11 cellular contexts compared by ENCODE assay signal in the genomic region with DNA sequence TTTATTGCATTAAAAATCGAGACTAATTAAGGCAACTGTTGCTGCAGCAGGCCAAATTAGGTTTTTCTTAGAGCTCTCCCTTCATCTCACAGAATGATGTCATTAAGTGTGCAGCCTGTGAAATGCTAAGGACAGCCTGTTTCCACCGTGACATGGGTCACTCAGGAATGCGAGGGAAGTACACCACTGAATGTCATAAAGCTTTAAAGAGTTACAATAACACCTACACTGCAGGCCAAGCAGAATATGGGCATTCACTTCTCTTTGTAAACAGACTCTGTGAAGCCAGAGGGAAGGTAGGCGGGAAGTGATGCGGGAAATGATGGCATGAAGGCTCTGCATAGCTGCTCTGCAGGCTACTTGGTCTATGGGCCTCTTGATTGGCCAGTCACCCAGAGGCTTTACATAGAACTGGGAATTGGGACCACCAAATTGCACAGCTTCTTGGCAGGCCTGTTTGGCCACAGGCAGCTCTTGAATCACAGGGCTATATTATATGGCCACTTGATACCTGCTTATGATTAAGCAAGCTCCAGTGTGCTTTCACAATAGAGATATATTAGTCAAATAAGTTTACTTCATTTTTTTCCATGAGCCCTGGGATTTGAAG. TPM values are rescaled to one million over a fixed set of nuclear protein-coding genes. Genes with fewer than 3 reads are reported as not detected.
A peak's percentile ranks its signal among the peaks of the same experiment; 100 is the strongest.
DNase-seq lines count a peak whose midpoint lies in the region; ATAC-seq, FAIRE-seq and TF ChIP-seq lines count a peak whose summit lies in the region.
"Had no signal": no experiment of that assay in that cellular context is flagged by ENCODE, and none has a peak within 500 bp of the region (broad histone marks: within the 10 kb centered on the region; RNA-seq: fewer than 3 reads in every experiment).

No MANE protein-coding gene starts in this region.

- no peaks in the 10 kb centered on the region for H3K79me1 ChIP-seq in mesenchymal stem cell (replicated peaks; ENCODE audit: low read length, poor library complexity, severe bottlenecking)

- no peak overlapping the region for H3K18ac ChIP-seq in mesenchymal stem cell (ENCODE audit: low read depth in 1 of 2, low read length in 2 of 2)

- H3K14ac ChIP-seq in mesenchymal stem cell (ENCODE audit: low read length in 2 of 2) = no peak overlapping the region

- H3K4me3 ChIP-seq in AG10803 (ENCODE audit: low read length) (no peak overlapping the region), choroid plexus epithelial cell (ENCODE audit: low read depth, low read length) (no peak overlapping the region), mesenchymal stem cell (ENCODE audit: insufficient read depth in 1 of 2, low read depth in 1 of 2, low read length in 2 of 2) (no peak overlapping the region)
- H3K4me3 ChIP-seq: SK-N-MC had no signal

- H3K4me1 ChIP-seq in mesenchymal stem cell (ENCODE audit: control insufficient read depth, insufficient read depth, low read depth, low read length) = peaks cover 6% of the 10 kb centered on the region

- no peak overlapping the region for H4K91ac ChIP-seq in mesenchymal stem cell (ENCODE audit: low read length)

- WGBS in mesenchymal stem cell = 47% methylated on average over 5 of the region's 5 CpGs

- no peak overlapping the region for H2BK120ac ChIP-seq in mesenchymal stem cell (ENCODE audit: low read depth, low read length)

- H2BK12ac ChIP-seq in mesenchymal stem cell (ENCODE audit: low read length in 2 of 2) = no peak overlapping the region

- no peak overlapping the region for H3K4me2 ChIP-seq in mesenchymal stem cell (ENCODE audit: low read length, poor library complexity, severe bottlenecking)

- intact Hi-C loops in cardiac septum (cut with DNase I) = no loop called here

- H3K27ac ChIP-seq in mesenchymal stem cell (ENCODE audit: low read length, poor library complexity, severe bottlenecking) = peak overlapping the region; percentile 70
- H3K27ac ChIP-seq: SK-N-MC had no signal

- no peak for FAIRE-seq in frontal cortex (lab: Jason Lieb, UNC)

- H3K36me3 ChIP-seq in mesenchymal stem cell (ENCODE audit: control insufficient read depth in 1 of 2, insufficient read depth in 2 of 2, low read depth in 1 of 2, low read length in 2 of 2) = no peaks in the 10 kb centered on the region

- H2AFZ ChIP-seq in mesenchymal stem cell (ENCODE audit: low read depth, low read length) = no peak overlapping the region

- no peak for ATAC-seq in HG03378 (IDR thresholded peaks at IDR 0.05; ENCODE audit: unreplicated experiment)

- peak overlapping the region; percentile 23 for H2AK5ac ChIP-seq in mesenchymal stem cell (ENCODE audit: low read length, severe bottlenecking)

- no peak overlapping the region for H3K9ac ChIP-seq in mesenchymal stem cell (ENCODE audit: low read length)

- TF ChIP-seq CTCF in AG10803 (conservative IDR thresholded peaks at IDR 0.05; ENCODE audit: low read length) (no peak), choroid plexus epithelial cell (conservative IDR thresholded peaks at IDR 0.05; ENCODE audit: low read depth, low read length) (no peak)

- H3K27me3 ChIP-seq in mesenchymal stem cell (ENCODE audit: control insufficient read depth in 1 of 2, insufficient read depth in 1 of 2, low read length in 2 of 2) = peaks cover 0 to under 1% of the 10 kb centered on the region in 2 experiments

- no peak overlapping the region for H3K4ac ChIP-seq in mesenchymal stem cell (ENCODE audit: low read depth in 1 of 2, low read length in 2 of 2)

- no peak overlapping the region for H2BK5ac ChIP-seq in mesenchymal stem cell (ENCODE audit: low read depth, low read length, poor library complexity, severe bottlenecking)

- peak; percentile 50 for DNase-seq in AG10803 (ENCODE audit: low read depth)
- peak; percentile 8 for DNase-seq in HT1080 (ENCODE audit: low read depth)
- DNase-seq in choroid plexus epithelial cell (ENCODE audit: low read depth) = peak; percentile 52
- DNase-seq in mesenchymal stem cell = peak; percentile 49
- DNase-seq in frontal cortex (ENCODE audit: low spot score in 2 of 2) = no peak
- no peak for DNase-seq in NCI-H526 treated with DMSO at 0.1 percent for 48 hours (lab: John Stamatoyannopoulos, UW)
- no peak for DNase-seq in cardiac septum (ENCODE audit: low spot score)
- DNase-seq: activated naive CD8-positive, alpha-beta T cell treated with anti-CD3 and anti-CD28 coated beads, Interleukin-2, amount 10 ng/mL, durations not matched to agents 7 days and 5 days; CD4-positive, CD25-positive, alpha-beta regulatory T cell had no signal

- no peak overlapping the region for H2BK15ac ChIP-seq in mesenchymal stem cell (ENCODE audit: low read depth, poor library complexity, severe bottlenecking)

- no peak overlapping the region for H4K8ac ChIP-seq in mesenchymal stem cell (ENCODE audit: low read length)

- H3K23ac ChIP-seq in mesenchymal stem cell (ENCODE audit: low read length in 2 of 2) = no peak overlapping the region

- H3K9me3 ChIP-seq in mesenchymal stem cell (ENCODE audit: control insufficient read depth, low read length) = no peaks in the 10 kb centered on the region

RNA-seq across cellular contexts. Expression of gene AOPEP, which starts 28.4 kb away (rescaled TPM):
- total RNA-seq in HT1080 (2014; rRNA removed; shearing (Covaris generic)) = 24.1 and 25.3 TPM in 2 replicates
- 15.7 and 16.9 TPM in 2 replicates for polyA plus RNA-seq in HT1080 (2015; cell fraction: cytosol; rRNA removed)
- polyA plus RNA-seq in HT1080 (2015; cell fraction: nucleus; rRNA removed) = 17.0 and 19.5 TPM in 2 replicates
- polyA plus RNA-seq in mesenchymal stem cell (2013, experiment 1 of 2) = 11.8 TPM
- polyA plus RNA-seq in mesenchymal stem cell (2013, experiment 2 of 2) = 10.9 TPM
- total RNA-seq in frontal cortex = 23.2 TPM
- 260 TPM for total RNA-seq in cardiac septum

RNA-seq across cellular contexts. Expression of gene FBP1, which starts 58.8 kb away (rescaled TPM):
- total RNA-seq in HT1080 (2014; rRNA removed; shearing (Covaris generic)) = not detected in 2 replicates
- polyA plus RNA-seq in HT1080 (2015; cell fraction: cytosol; rRNA removed) = 0.12 TPM in 1 of 2 replicates, not detected in the other
- not detected in 2 replicates for polyA plus RNA-seq in HT1080 (2015; cell fraction: nucleus; rRNA removed)
- 0.40 TPM for polyA plus RNA-seq in mesenchymal stem cell (2013, experiment 1 of 2)
- 0.15 TPM for polyA plus RNA-seq in mesenchymal stem cell (2013, experiment 2 of 2)
- total RNA-seq in frontal cortex (not detected), cardiac septum (0.92 TPM)

Comparison
In these comparisons a context has a peak if more than half of its experiments do, and no peak if none do; other contexts are left out.
1. DNase-seq: peak in AG10803 (single experiment), HT1080 (single experiment), choroid plexus epithelial cell (single experiment) and mesenchymal stem cell (single experiment); none in frontal cortex (0 of 2), NCI-H526 treated with DMSO at 0.1 percent for 48 hours (single experiment) and cardiac septum (single experiment).